Comparison of ENCODE assay signal across 1 cellular context in genomic region chr15:55530861-55531313, GRCh38.
TF ChIP-seq lines count a peak whose summit lies in the region.

No MANE protein-coding gene starts in this region.

TF ChIP-seq in WTC11, 78 proteins besides CTCF, POLR2A, EP300 and RAD21 (continued from another document):
- no peak for TF ChIP-seq USF1 (CRISPR knock-in tag; IDR thresholded peaks at IDR 0.05)
TF ChIP-seq in WTC11: peak in this region for 0.
